In the genomic region with DNA sequence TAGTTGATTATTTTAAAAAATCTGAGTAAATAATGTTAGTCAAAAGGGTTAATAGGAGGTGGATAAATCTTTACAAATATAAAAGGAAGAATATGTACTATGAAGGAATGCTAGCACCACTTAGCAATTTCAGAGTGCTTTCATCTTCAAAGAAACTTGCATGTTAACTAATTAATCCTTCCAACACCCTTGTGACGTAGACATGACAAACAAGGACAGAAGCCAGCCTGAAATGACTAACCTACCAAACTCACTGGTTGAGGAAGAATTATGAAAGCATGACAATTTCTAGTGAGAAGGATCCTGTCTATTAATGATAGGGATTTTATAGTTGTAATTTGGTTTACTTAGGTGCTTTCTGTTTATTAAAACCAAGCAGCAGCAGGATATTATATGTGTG, we compare ENCODE assay signal across 20 cellular contexts.
DNase-seq lines count a peak whose midpoint lies in the region; ATAC-seq, FAIRE-seq and TF ChIP-seq lines count a peak whose summit lies in the region.
"Had no signal": no experiment of that assay in that cellular context is flagged by ENCODE, and none has a peak within 500 bp of the region (broad histone marks: within the 10 kb centered on the region; RNA-seq: fewer than 3 reads in every experiment).

No MANE protein-coding gene starts in this region.

- H3K27me3 ChIP-seq in bronchial epithelial cell (ENCODE audit: control insufficient read depth, insufficient read depth, low read length): no peaks in the 10 kb centered on the region
- H3K27me3 ChIP-seq: BLaER1 had no signal

- H3K4me3 Mint-ChIP-seq in progenitor cell of endocrine pancreas (ENCODE audit: low read depth) (no peak overlapping the region), HFFc6 (no peak overlapping the region), endothelial cell (ENCODE audit: unreplicated experiment) (no peak overlapping the region)
- H3K4me3 Mint-ChIP-seq: CD4-positive, alpha-beta memory T cell had no signal

- peak overlapping the region; percentile 79 for H3K27ac Mint-ChIP-seq in progenitor cell of endocrine pancreas
- no peak overlapping the region for H3K27ac Mint-ChIP-seq in HFFc6
- no peak overlapping the region for H3K27ac Mint-ChIP-seq in endothelial cell (ENCODE audit: unreplicated experiment)
- H3K27ac Mint-ChIP-seq: CD4-positive, alpha-beta memory T cell had no signal

- H3K36me3 ChIP-seq in bronchial epithelial cell (ENCODE audit: control insufficient read depth, insufficient read depth, low read length): no peaks in the 10 kb centered on the region
- H3K36me3 ChIP-seq: BLaER1 had no signal

- H3K9me3 Mint-ChIP-seq in progenitor cell of endocrine pancreas (ENCODE audit: low read depth): no peaks in the 10 kb centered on the region
- H3K9me3 Mint-ChIP-seq in HFFc6: no peaks in the 10 kb centered on the region
- H3K9me3 Mint-ChIP-seq in endothelial cell (ENCODE audit: unreplicated experiment): no peaks in the 10 kb centered on the region

- no peak for TF ChIP-seq RAD21 in A549 (conservative IDR thresholded peaks at IDR 0.05 in 1 of 2, IDR thresholded peaks at IDR 0.05 in 1 of 2)

- 41% methylated on average over 1 of the region's 1 CpG for WGBS in A549 (ENCODE audit: missing lambda C conversion rate)

- H3K4me3 ChIP-seq in A549: no peak overlapping the region
- H3K4me3 ChIP-seq in bronchial epithelial cell (ENCODE audit: low read depth, low read length): no peak overlapping the region
- H3K4me3 ChIP-seq: BLaER1, GM12878 had no signal

- H3K4me2 ChIP-seq in A549: 0 out of 3 replicates have a peak overlapping the region, but pooled peaks have one; percentile 12
- H3K4me2 ChIP-seq: BLaER1 had no signal

- no peak for TF ChIP-seq EP300 in A549 (IDR thresholded peaks at IDR 0.05)

- DNase-seq in A549 (ENCODE audit: low read depth in 1 of 2, low spot score in 1 of 2) (no peak), bronchial epithelial cell (ENCODE audit: low read depth) (peak; percentile 76), kidney tubule cell (ENCODE audit: low spot score) (peak; percentile 35), progenitor cell of endocrine pancreas (ENCODE audit: low spot score, unreplicated experiment) (no peak), substantia nigra (lab: John Stamatoyannopoulos, UW) (no peak), HFFc6 (no peak), endothelial cell (ENCODE audit: low spot score) (no peak)
- no peak for DNase-seq in effector CD8-positive, alpha-beta T cell (lab: John Stamatoyannopoulos, UW)
- DNase-seq: Calu3; CD4-positive, alpha-beta memory T cell; DMS53; EL; KBM-7; NCI-H1105; NCI-H1694; NCI-H748 treated with DMSO at 0.1 percent for 48 hours; Right ventricle myocardium superior had no signal

- TF ChIP-seq POLR2A in A549 (IDR thresholded peaks at IDR 0.05; ENCODE audit: low read length): no peak

- peaks cover 32% of the 10 kb centered on the region for H3K4me1 Mint-ChIP-seq in progenitor cell of endocrine pancreas (ENCODE audit: low read depth)
- H3K4me1 Mint-ChIP-seq in HFFc6 (ENCODE audit: low read depth): no peaks in the 10 kb centered on the region
- no peaks in the 10 kb centered on the region for H3K4me1 Mint-ChIP-seq in endothelial cell (ENCODE audit: unreplicated experiment)
- H3K4me1 Mint-ChIP-seq: CD4-positive, alpha-beta memory T cell had no signal

- H3K4me1 ChIP-seq in A549: peaks cover 14% of the 10 kb centered on the region; the same call in 2 of the 3 replicates
- H3K4me1 ChIP-seq: BLaER1 had no signal

- ATAC-seq in A549: no peak
- ATAC-seq: GM12878 had no signal

- POLR2A ChIA-PET in A549 (lab: Yijun Ruan, JAX): no interaction called here

- H3K27me3 Mint-ChIP-seq in progenitor cell of endocrine pancreas: no peaks in the 10 kb centered on the region
- no peaks in the 10 kb centered on the region for H3K27me3 Mint-ChIP-seq in HFFc6 (ENCODE audit: insufficient read depth)
- no peaks in the 10 kb centered on the region for H3K27me3 Mint-ChIP-seq in endothelial cell (ENCODE audit: unreplicated experiment)
- H3K27me3 Mint-ChIP-seq: CD4-positive, alpha-beta memory T cell had no signal

- FAIRE-seq in A549 (lab: Jason Lieb, UNC): no peak
- no peak for FAIRE-seq in bronchial epithelial cell (lab: Jason Lieb, UNC)
- FAIRE-seq: GM12878 had no signal

- H3K36me3 Mint-ChIP-seq in progenitor cell of endocrine pancreas (ENCODE audit: insufficient read depth) (no peaks in the 10 kb centered on the region), HFFc6 (ENCODE audit: low read depth) (no peaks in the 10 kb centered on the region), endothelial cell (ENCODE audit: low read depth, unreplicated experiment) (no peaks in the 10 kb centered on the region)
- H3K36me3 Mint-ChIP-seq: CD4-positive, alpha-beta memory T cell had no signal

- no peaks in the 10 kb centered on the region for H3K9me3 ChIP-seq in A549
- H3K9me3 ChIP-seq: BLaER1 had no signal

- no peak overlapping the region for H3K27ac ChIP-seq in A549
- no peak overlapping the region for H3K27ac ChIP-seq in substantia nigra (ENCODE audit: low read depth, low read length, poor library complexity, severe bottlenecking)
- H3K27ac ChIP-seq: 22Rv1, BLaER1 had no signal

- CTCF ChIA-PET in A549 (lab: Yijun Ruan, JAX): interaction anchor here (0.6 kb wide), 1 partner anchor 22 kb away, joined by 3 read pairs; no protein-coding TSS in a partner anchor

- TF ChIP-seq CTCF in A549 (IDR thresholded peaks at IDR 0.05) (no peak), bronchial epithelial cell (IDR thresholded peaks at IDR 0.05; ENCODE audit: insufficient read depth, low read length, severe bottlenecking) (no peak), progenitor cell of endocrine pancreas (IDR thresholded peaks at IDR 0.05; ENCODE audit: unreplicated experiment) (no peak), HFFc6 (IDR thresholded peaks at IDR 0.05) (no peak), endothelial cell (IDR thresholded peaks at IDR 0.05; ENCODE audit: unreplicated experiment) (no peak)

TF ChIP-seq in A549, 52 proteins besides CTCF, POLR2A, EP300 and RAD21 (continues in another document):
- no peak for TF ChIP-seq JUN (IDR thresholded peaks at IDR 0.05)
- TF ChIP-seq RNF2 (IDR thresholded peaks at IDR 0.05; ENCODE audit: borderline replicate concordance, low read depth): no peak
- TF ChIP-seq, protein P1, sequence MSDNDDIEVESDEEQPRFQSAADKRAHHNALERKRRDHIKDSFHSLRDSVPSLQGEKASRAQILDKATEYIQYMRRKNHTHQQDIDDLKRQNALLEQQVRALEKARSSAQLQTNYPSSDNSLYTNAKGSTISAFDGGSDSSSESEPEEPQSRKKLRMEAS (IDR thresholded peaks at IDR 0.05): no peak
- TF ChIP-seq, protein P2, sequence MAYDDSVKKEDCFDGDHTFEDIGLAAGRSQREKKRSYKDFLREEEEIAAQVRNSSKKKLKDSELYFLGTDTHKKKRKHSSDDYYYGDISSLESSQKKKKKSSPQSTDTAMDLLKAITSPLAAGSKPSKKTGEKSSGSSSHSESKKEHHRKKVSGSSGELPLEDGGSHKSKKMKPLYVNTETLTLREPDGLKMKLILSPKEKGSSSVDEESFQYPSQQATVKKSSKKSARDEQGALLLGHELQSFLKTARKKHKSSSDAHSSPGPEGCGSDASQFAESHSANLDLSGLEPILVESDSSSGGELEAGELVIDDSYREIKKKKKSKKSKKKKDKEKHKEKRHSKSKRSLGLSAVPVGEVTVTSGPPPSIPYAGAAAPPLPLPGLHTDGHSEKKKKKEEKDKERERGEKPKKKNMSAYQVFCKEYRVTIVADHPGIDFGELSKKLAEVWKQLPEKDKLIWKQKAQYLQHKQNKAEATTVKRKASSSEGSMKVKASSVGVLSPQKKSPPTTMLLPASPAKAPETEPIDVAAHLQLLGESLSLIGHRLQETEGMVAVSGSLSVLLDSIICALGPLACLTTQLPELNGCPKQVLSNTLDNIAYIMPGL (CRISPR knock-in tag; IDR thresholded peaks at IDR 0.05; ENCODE audit: borderline replicate concordance): no peak
- TF ChIP-seq CBX8 (IDR thresholded peaks at IDR 0.05): no peak
- no peak for TF ChIP-seq FOSL2 (IDR thresholded peaks at IDR 0.05)
- no peak for TF ChIP-seq FOSL2 (CRISPR knock-in tag; IDR thresholded peaks at IDR 0.05)
- no peak for TF ChIP-seq HDAC2 (IDR thresholded peaks at IDR 0.05)
- TF ChIP-seq, protein P3, sequence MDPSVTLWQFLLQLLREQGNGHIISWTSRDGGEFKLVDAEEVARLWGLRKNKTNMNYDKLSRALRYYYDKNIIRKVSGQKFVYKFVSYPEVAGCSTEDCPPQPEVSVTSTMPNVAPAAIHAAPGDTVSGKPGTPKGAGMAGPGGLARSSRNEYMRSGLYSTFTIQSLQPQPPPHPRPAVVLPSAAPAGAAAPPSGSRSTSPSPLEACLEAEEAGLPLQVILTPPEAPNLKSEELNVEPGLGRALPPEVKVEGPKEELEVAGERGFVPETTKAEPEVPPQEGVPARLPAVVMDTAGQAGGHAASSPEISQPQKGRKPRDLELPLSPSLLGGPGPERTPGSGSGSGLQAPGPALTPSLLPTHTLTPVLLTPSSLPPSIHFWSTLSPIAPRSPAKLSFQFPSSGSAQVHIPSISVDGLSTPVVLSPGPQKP (IDR thresholded peaks at IDR 0.05; ENCODE audit: low read depth, low read length): no peak
- TF ChIP-seq SMC3 (IDR thresholded peaks at IDR 0.05): no peak
- TF ChIP-seq ZSCAN20 (CRISPR knock-in tag; IDR thresholded peaks at IDR 0.05): no peak
- TF ChIP-seq, protein P4, sequence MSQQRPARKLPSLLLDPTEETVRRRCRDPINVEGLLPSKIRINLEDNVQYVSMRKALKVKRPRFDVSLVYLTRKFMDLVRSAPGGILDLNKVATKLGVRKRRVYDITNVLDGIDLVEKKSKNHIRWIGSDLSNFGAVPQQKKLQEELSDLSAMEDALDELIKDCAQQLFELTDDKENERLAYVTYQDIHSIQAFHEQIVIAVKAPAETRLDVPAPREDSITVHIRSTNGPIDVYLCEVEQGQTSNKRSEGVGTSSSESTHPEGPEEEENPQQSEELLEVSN (IDR thresholded peaks at IDR 0.05; ENCODE audit: borderline replicate concordance, low read depth): no peak
- no peak for TF ChIP-seq POLR2AphosphoS2 (conservative IDR thresholded peaks at IDR 0.05; ENCODE audit: low read length)
- no peak for TF ChIP-seq EHMT2 (IDR thresholded peaks at IDR 0.05; ENCODE audit: low read depth)
- no peak for TF ChIP-seq ESRRA (IDR thresholded peaks at IDR 0.05; ENCODE audit: borderline replicate concordance, low read length)

Comparison
In these comparisons a context has a peak if more than half of its experiments do, and no peak if none do; other contexts are left out.
1. DNase-seq: peak in bronchial epithelial cell (single experiment) and kidney tubule cell (single experiment); none in A549 (0 of 2), progenitor cell of endocrine pancreas (single experiment), effector CD8-positive, alpha-beta T cell (single experiment), substantia nigra (0 of 49), HFFc6 (single experiment) and endothelial cell (single experiment).